19 cellular contexts compared by ENCODE assay signal in the genomic region with DNA sequence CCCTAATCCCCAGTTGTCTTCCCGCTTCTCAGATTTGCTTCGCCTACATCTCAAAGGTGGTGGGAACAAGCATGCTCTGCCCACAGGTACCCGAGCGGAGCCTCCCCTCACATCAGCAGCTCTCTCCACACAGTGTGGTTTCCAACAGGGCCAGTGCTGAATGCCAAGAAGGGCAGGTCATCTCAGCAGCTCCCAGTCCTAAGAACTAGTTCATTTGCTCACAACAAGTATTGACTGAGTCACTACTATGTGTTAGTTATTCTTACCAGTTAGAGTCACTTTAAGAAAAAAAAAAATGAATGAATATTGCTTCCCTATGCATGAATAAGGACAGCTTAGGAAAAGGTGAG.
DNase-seq lines count a peak whose midpoint lies in the region; ATAC-seq, FAIRE-seq and TF ChIP-seq lines count a peak whose summit lies in the region.
"Had no signal": no experiment of that assay in that cellular context is flagged by ENCODE, and none has a peak within 500 bp of the region (broad histone marks: within the 10 kb centered on the region; RNA-seq: fewer than 3 reads in every experiment).

No MANE protein-coding gene starts in this region.

- in situ Hi-C loops in GM13977 (cut with MboI; ENCODE audit: low pct_unique_long_range_greater_than_20kb, low sequenced_read_pairs, unreplicated experiment) = loop anchor here (10.0 to 25.0 kb wide), 2 partner anchors 100 to 602 kb away; partner anchors contain the start of gene MOGAT2

- FAIRE-seq in H54 (lab: Jason Lieb, UNC) = no peak
- FAIRE-seq: endometrium had no signal

- TF ChIP-seq CTCF in GM13977 (IDR thresholded peaks at IDR 0.05; ENCODE audit: extremely low read depth, insufficient read depth, missing control alignments) = no peak

- DNase-seq in A172 (ENCODE audit: low spot score) (peak; percentile 28), H54 (ENCODE audit: insufficient read length, low spot score) (peak; percentile 49), astrocyte of the hippocampus (ENCODE audit: low read depth, low spot score) (peak; percentile 76), islet precursor cell (peak; percentile 73), SIG-M5 (lab: John Stamatoyannopoulos, UW) (no peak), GM13977 (ENCODE audit: low spot score) (no peak)
- DNase-seq: activated CD4-positive, alpha-beta T cell treated with anti-CD3 and anti-CD28 coated beads, Interleukin-2, amount 10 ng/mL, durations not matched to agents 7 days and 5 days; activated naive CD8-positive, alpha-beta T cell treated with anti-CD3 and anti-CD28 coated beads, Interleukin-2, amount 10 ng/mL, durations not matched to agents 7 days and 5 days; activated T-cell treated with anti-CD3 and anti-CD28 coated beads, Interleukin-2, amount 50 U/mL, for 1 hour; cerebellar nuclear complex; H7; head of caudate nucleus; NCI-H1092; NCI-H2171 treated with DMSO at 0.1 percent for 48 hours; ovary; T-helper 9 cell had no signal

- TF ChIP-seq POLR2A in H54 (IDR thresholded peaks at IDR 0.05; ENCODE audit: low read depth, low read length) = no peak

- ATAC-seq in HG03460 (IDR thresholded peaks at IDR 0.05; ENCODE audit: unreplicated experiment) (no peak), GM21723 (IDR thresholded peaks at IDR 0.05; ENCODE audit: unreplicated experiment) (no peak)

Comparison
In these comparisons a context has a peak if more than half of its experiments do, and no peak if none do; other contexts are left out.
1. DNase-seq: peak in A172 (single experiment), H54 (single experiment), astrocyte of the hippocampus (single experiment) and islet precursor cell (single experiment); none in SIG-M5 (single experiment) and GM13977 (single experiment).